29 cellular contexts compared by ENCODE assay signal in genomic region chr22:48157676-48158075, GRCh38.
"Had no signal": no experiment of that assay in that cellular context is flagged by ENCODE, and none has a peak within 500 bp of the region (broad histone marks: within the 10 kb centered on the region; RNA-seq: fewer than 3 reads in every experiment).

No MANE protein-coding gene starts in this region.

- H3K27me3 Mint-ChIP-seq: dendritic cell treated with granulocyte-macrophage colony-stimulating factor and Interleukin-4, amounts not matched to agents 40 ng/mL and 50 ng/mL, for 4 days had no signal

- H3K9me3 ChIP-seq: esophagus squamous epithelium, gastrocnemius medialis, left lung, lower lobe of right lung had no signal

- H3K36me3 Mint-ChIP-seq: immature natural killer cell; mesothelial cell of epicardium; naive thymus-derived CD4-positive, alpha-beta T cell; natural killer cell had no signal

- H3K4me3 Mint-ChIP-seq: dendritic cell treated with granulocyte-macrophage colony-stimulating factor and Interleukin-4, amounts not matched to agents 40 ng/mL and 50 ng/mL, for 4 days; effector memory CD8-positive, alpha-beta T cell; endodermal cell; immature natural killer cell; mesothelial cell of epicardium; naive thymus-derived CD4-positive, alpha-beta T cell; natural killer cell had no signal

- H3K27ac Mint-ChIP-seq: dendritic cell treated with granulocyte-macrophage colony-stimulating factor and Interleukin-4, amounts not matched to agents 40 ng/mL and 50 ng/mL, for 4 days; effector memory CD8-positive, alpha-beta T cell; endodermal cell; immature natural killer cell; mesothelial cell of epicardium; naive thymus-derived CD4-positive, alpha-beta T cell; natural killer cell had no signal

- H3K4me1 ChIP-seq: esophagus squamous epithelium, gastrocnemius medialis, heart right ventricle, left lung, lower lobe of right lung had no signal

- FAIRE-seq: colon, endometrium, keratinocyte had no signal

- H3K27ac ChIP-seq: epithelial cell of prostate, esophagus squamous epithelium, gastrocnemius medialis, heart right ventricle, hepatocyte, left lung, lower lobe of right lung had no signal

- ATAC-seq: effector memory CD8-positive, alpha-beta T cell; esophagus mucosa; gastrocnemius medialis; heart right ventricle; left cardiac atrium; left lung; left ventricle myocardium superior; lower lobe of right lung; naive thymus-derived CD4-positive, alpha-beta T cell; natural killer cell had no signal

- DNase-seq: cortex of kidney; effector CD8-positive, alpha-beta T cell; effector memory CD8-positive, alpha-beta T cell; endodermal cell; erythroblast; esophagus squamous epithelium; foreskin fibroblast; foreskin melanocyte; gastrocnemius medialis; glutamatergic neuron; head of caudate nucleus; heart right ventricle; hypothalamus; immature natural killer cell; left cardiac atrium; left lung; left ventricle myocardium superior; lower lobe of right lung; mesenchymal stem cell; naive thymus-derived CD4-positive, alpha-beta T cell; natural killer cell had no signal

- H3K4me1 Mint-ChIP-seq: endodermal cell; immature natural killer cell; mesothelial cell of epicardium; naive thymus-derived CD4-positive, alpha-beta T cell had no signal

- H3K36me3 ChIP-seq: esophagus squamous epithelium, gastrocnemius medialis, heart right ventricle, left lung, lower lobe of right lung had no signal

- H3K4me3 ChIP-seq: esophagus squamous epithelium, gastrocnemius medialis, heart right ventricle, hepatocyte, left lung, lower lobe of right lung had no signal

- H3K4me2 ChIP-seq: hepatocyte had no signal

- H3K27me3 ChIP-seq: gastrocnemius medialis, hepatocyte had no signal
